In the genomic region with DNA sequence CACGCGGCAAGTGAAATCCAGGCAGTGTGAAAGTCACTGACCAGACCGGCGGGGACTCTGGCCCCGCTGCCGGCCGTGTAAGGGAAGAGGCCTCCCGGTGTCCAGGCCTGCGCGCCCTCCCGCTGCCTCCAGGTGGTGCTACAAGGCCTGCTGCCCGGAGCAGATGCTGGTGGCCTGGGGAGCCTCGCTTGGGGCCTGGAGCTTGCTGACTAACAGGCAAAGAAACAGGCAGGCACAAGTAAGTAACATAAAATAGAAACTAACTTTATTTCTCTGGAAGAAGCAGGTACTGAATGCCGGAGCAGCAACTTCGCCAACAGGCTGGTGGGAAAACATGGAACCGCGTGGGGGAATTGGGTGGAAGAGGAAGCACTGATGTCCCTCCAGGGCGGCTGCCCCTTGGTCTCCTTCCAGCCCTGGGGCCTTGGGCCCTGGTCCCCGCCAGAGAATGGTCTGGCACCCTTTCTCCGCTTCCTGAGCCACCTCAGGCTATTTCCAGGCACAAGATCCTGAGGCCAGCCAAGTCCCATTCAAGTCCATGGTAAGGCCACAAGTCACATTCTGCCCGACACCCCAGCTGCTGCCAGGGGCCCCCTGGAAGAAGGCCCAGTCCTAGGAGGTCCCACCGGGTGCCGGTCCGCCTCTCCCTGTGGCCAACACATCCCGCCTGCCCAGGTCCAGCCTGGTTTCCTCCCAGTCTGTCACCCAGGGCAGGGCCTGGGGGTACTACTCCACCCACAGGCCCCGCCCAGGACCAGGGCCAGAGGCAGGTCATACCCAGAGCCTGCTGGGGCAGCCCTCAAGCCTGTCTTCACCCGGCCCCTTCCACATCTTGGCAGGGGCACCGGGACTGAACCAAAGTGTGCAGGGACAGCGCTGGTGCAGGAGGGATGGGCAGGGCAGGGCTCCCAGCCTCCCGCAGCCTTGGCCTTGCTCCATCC, we compare ENCODE assay signal across 8 cellular contexts. TPM values are rescaled to one million over a fixed set of nuclear protein-coding genes. Genes with fewer than 3 reads are reported as not detected.
DNase-seq lines count a peak whose midpoint lies in the region; ATAC-seq, FAIRE-seq and TF ChIP-seq lines count a peak whose summit lies in the region.

No MANE protein-coding gene starts in this region.

- ATAC-seq in HG03432 (IDR thresholded peaks at IDR 0.05; ENCODE audit: unreplicated experiment) (peak; percentile 65), RWPE2 (ENCODE audit: low read depth) (peak; percentile 90), foreskin keratinocyte (peak; percentile 94), GM18519 (IDR thresholded peaks at IDR 0.05; ENCODE audit: low FRiP score, unreplicated experiment) (no peak)

- peak overlapping the region; percentile 12 for H3K27ac Mint-ChIP-seq in osteocyte (ENCODE audit: unreplicated experiment)

- no peaks in the 10 kb centered on the region for H3K9me3 Mint-ChIP-seq in osteocyte (ENCODE audit: unreplicated experiment)

- H3K36me3 Mint-ChIP-seq in osteocyte (ENCODE audit: unreplicated experiment) = peaks cover 5% of the 10 kb centered on the region

- peaks cover 9% of the 10 kb centered on the region for H3K4me1 ChIP-seq in RWPE2 (ENCODE audit: insufficient read depth, poor library complexity, severe bottlenecking)
- peaks cover 5% of the 10 kb centered on the region for H3K4me1 ChIP-seq in foreskin keratinocyte
- peaks cover 2 to 23% (median 21%) of the 10 kb centered on the region in 5 donors for H3K4me1 ChIP-seq in subcutaneous abdominal adipose tissue (ENCODE audit: control insufficient read depth in 5 of 5, insufficient read depth in 5 of 5, low read length in 5 of 5)

- TF ChIP-seq CTCF in D721Med (IDR thresholded peaks at IDR 0.05; ENCODE audit: insufficient read depth, missing control alignments) (peak; percentile 59), RWPE2 (IDR thresholded peaks at IDR 0.05; ENCODE audit: poor library complexity, severe bottlenecking) (peak; percentile 95), foreskin keratinocyte (conservative IDR thresholded peaks at IDR 0.05) (peak; percentile 98), osteocyte (IDR thresholded peaks at IDR 0.05) (peak; percentile 96)

- H3K36me3 ChIP-seq in RWPE2 (ENCODE audit: low read depth) = peaks cover 11% of the 10 kb centered on the region; the same call in 1 of the 2 replicates
- H3K36me3 ChIP-seq in subcutaneous abdominal adipose tissue (ENCODE audit: control insufficient read depth in 5 of 5, insufficient read depth in 5 of 5, low read length in 5 of 5) = peaks cover 0 to 34% (median 19%) of the 10 kb centered on the region in 5 donors

- FAIRE-seq in D721Med (lab: Jason Lieb, UNC) = no peak

- H3K27me3 ChIP-seq in RWPE2 (ENCODE audit: insufficient read depth, poor library complexity, severe bottlenecking) = no peaks in the 10 kb centered on the region
- H3K27me3 ChIP-seq in foreskin keratinocyte = no peaks in the 10 kb centered on the region
- no peaks in the 10 kb centered on the region for H3K27me3 ChIP-seq in subcutaneous abdominal adipose tissue (ENCODE audit: control insufficient read depth in 5 of 5, insufficient read depth in 4 of 5, low read length in 5 of 5)

- H3K27ac ChIP-seq in RWPE2 (ENCODE audit: poor library complexity, severe bottlenecking) (peak overlapping the region; percentile 69), foreskin keratinocyte (no peak overlapping the region), subcutaneous abdominal adipose tissue (ENCODE audit: low read depth, low read length) (peak overlapping the region; percentile 72)

- H3K4me3 ChIP-seq in RWPE2 (ENCODE audit: severe bottlenecking) (no peak overlapping the region), subcutaneous abdominal adipose tissue (ENCODE audit: low read depth in 1 of 5, low read length in 5 of 5) (no peak overlapping the region)

- H3K4me1 Mint-ChIP-seq in osteocyte (ENCODE audit: unreplicated experiment) = peaks cover 8% of the 10 kb centered on the region

- H3K9me3 ChIP-seq in RWPE2 (ENCODE audit: severe bottlenecking) = no peaks in the 10 kb centered on the region
- no peaks in the 10 kb centered on the region for H3K9me3 ChIP-seq in subcutaneous abdominal adipose tissue (ENCODE audit: control insufficient read depth in 5 of 5, low read length in 5 of 5)

- peak overlapping the region in 3 of 5 donors; percentile 31 to 63 (median 59) for H3K9ac ChIP-seq in subcutaneous abdominal adipose tissue (ENCODE audit: low read length in 5 of 5)

- no peaks in the 10 kb centered on the region for H3K27me3 Mint-ChIP-seq in osteocyte (ENCODE audit: unreplicated experiment)

- DNase-seq in D721Med (ENCODE audit: insufficient read length, low spot score) (peak; percentile 76), RWPE2 (ENCODE audit: low spot score) (peak; percentile 89), activated gamma-delta T cell (lab: John Stamatoyannopoulos, UW) (peak; percentile 30), foreskin keratinocyte (peak; percentile 49 to 79), osteocyte (ENCODE audit: extremely low spot score, unreplicated experiment) (peak; percentile 96)

- H3K4me3 Mint-ChIP-seq in osteocyte (ENCODE audit: unreplicated experiment) = no peak overlapping the region

RNA-seq across cellular contexts. Expression of gene TNK2, which starts 45.0 kb away (rescaled TPM):
- total RNA-seq in foreskin keratinocyte (26.7 and 29.8 TPM in 2 replicates), osteocyte (42.9 and 54.2 TPM in 2 replicates)
- polyA plus RNA-seq in foreskin keratinocyte = 28.1 and 30.7 TPM in 2 replicates

RNA-seq across cellular contexts. Expression of gene MUC4, which starts 51.7 kb away (rescaled TPM):
- total RNA-seq in foreskin keratinocyte (not detected in 2 replicates), osteocyte (not detected in 2 replicates)
- not detected in 2 replicates for polyA plus RNA-seq in foreskin keratinocyte

Comparison
In these comparisons a context has a peak if more than half of its experiments do, and no peak if none do; other contexts are left out.
1. DNase-seq: peak in every context shown above with its lines; median percentile 96 in osteocyte; 89 in RWPE2; 76 in D721Med; 64 in foreskin keratinocyte; 30 in activated gamma-delta T cell.